ENCODE assay signal across 13 cellular contexts in the genomic region with DNA sequence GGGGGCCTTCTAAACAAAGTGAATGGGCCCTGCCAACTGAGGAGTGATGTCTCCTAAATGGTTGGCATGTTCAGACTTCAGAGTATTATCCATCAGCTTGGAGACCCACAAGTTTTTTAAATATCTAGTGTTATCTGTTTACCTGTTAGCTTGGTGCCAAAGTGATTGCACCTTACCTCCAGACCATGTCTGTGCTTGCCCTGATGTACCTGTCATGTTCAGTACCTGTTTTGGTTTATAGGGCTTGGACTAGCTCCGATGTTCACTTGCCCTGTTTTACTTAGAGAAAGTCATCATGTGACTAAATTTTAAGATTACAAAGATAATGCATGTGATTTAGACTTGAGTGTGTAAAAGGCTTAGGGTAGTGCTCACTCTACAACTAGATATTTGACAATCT.
DNase-seq lines count a peak whose midpoint lies in the region; ATAC-seq, FAIRE-seq and TF ChIP-seq lines count a peak whose summit lies in the region.
"Had no signal": no experiment of that assay in that cellular context is flagged by ENCODE, and none has a peak within 500 bp of the region (broad histone marks: within the 10 kb centered on the region; RNA-seq: fewer than 3 reads in every experiment).

No MANE protein-coding gene starts in this region.

- CTCF ChIA-PET in A549 (lab: Yijun Ruan, JAX): interaction anchor here (0.6 to 1.9 kb wide), 7 partner anchors 9 to 185 kb away, joined by 3 to 8 read pairs (median 3); a partner anchor contains a TSS
- CTCF ChIA-PET in activated CD8-positive, alpha-beta T cell treated with anti-CD3 and anti-CD28 coated beads, Interleukin-2, amount 10 ng/mL, durations not matched to agents 7 days and 5 days (lab: Charles Lee): no interaction called here

- POLR2A ChIA-PET in A549 (lab: Yijun Ruan, JAX): no interaction called here
- POLR2A ChIA-PET in activated CD8-positive, alpha-beta T cell treated with anti-CD3 and anti-CD28 coated beads, Interleukin-2, amount 10 ng/mL, durations not matched to agents 7 days and 5 days (lab: Charles Lee): no interaction called here

- H3K4me1 ChIP-seq in A549: peaks cover 17% of the 10 kb centered on the region
- H3K4me1 ChIP-seq in prostate gland (replicated peaks): no peaks in the 10 kb centered on the region
- H3K4me1 ChIP-seq: BLaER1, HAP-1 had no signal

- no peak for ATAC-seq in A549
- ATAC-seq in activated CD8-positive, alpha-beta T cell treated with anti-CD3 and anti-CD28 coated beads, Interleukin-2, amount 10 ng/mL, durations not matched to agents 7 days and 5 days: no peak

- no peaks in the 10 kb centered on the region for H3K9me3 Mint-ChIP-seq in activated CD8-positive, alpha-beta T cell treated with anti-CD3 and anti-CD28 coated beads, Interleukin-2, amount 10 ng/mL, durations not matched to agents 7 days and 5 days (ENCODE audit: insufficient read depth)

- H3K27me3 ChIP-seq in bronchial epithelial cell (ENCODE audit: control insufficient read depth, insufficient read depth, low read length): no peaks in the 10 kb centered on the region
- no peaks in the 10 kb centered on the region for H3K27me3 ChIP-seq in prostate gland (replicated peaks; ENCODE audit: insufficient read depth)
- H3K27me3 ChIP-seq: BLaER1 had no signal

- no peak overlapping the region for H3K4me3 ChIP-seq in A549
- H3K4me3 ChIP-seq in LNCaP clone FGC (ENCODE audit: low read depth, low read length): no peak overlapping the region
- no peak overlapping the region for H3K4me3 ChIP-seq in bronchial epithelial cell (ENCODE audit: low read depth, low read length)
- H3K4me3 ChIP-seq in prostate gland: no peak overlapping the region
- H3K4me3 ChIP-seq: BLaER1, HAP-1 had no signal

- FAIRE-seq in A549 (lab: Jason Lieb, UNC): peak; percentile 70
- no peak for FAIRE-seq in bronchial epithelial cell (lab: Jason Lieb, UNC)
- FAIRE-seq: GM19239, H1 had no signal

- TF ChIP-seq EP300 in A549 (IDR thresholded peaks at IDR 0.05): no peak

- H3K4me3 Mint-ChIP-seq in activated CD8-positive, alpha-beta T cell treated with anti-CD3 and anti-CD28 coated beads, Interleukin-2, amount 10 ng/mL, durations not matched to agents 7 days and 5 days: no peak overlapping the region

- H3K9me3 ChIP-seq in A549 (no peaks in the 10 kb centered on the region), prostate gland (no peaks in the 10 kb centered on the region)
- H3K9me3 ChIP-seq: BLaER1, HAP-1 had no signal

- no peak for DNase-seq in A549 (ENCODE audit: low read depth in 1 of 2, low spot score in 1 of 2)
- peak; percentile 32 for DNase-seq in LNCaP clone FGC (ENCODE audit: low read depth)
- DNase-seq in bronchial epithelial cell (ENCODE audit: low read depth): peak; percentile 43
- peak; percentile 56 for DNase-seq in prostate gland (ENCODE audit: low spot score)
- no peak for DNase-seq in caudate nucleus (lab: John Stamatoyannopoulos, UW)
- no peak for DNase-seq in activated CD8-positive, alpha-beta T cell treated with anti-CD3 and anti-CD28 coated beads, Interleukin-2, amount 10 ng/mL, durations not matched to agents 7 days and 5 days
- DNase-seq: AML-193, DMS53, GF-D8 had no signal

- 57% methylated on average over 1 of the region's 1 CpG for WGBS in A549 (ENCODE audit: missing lambda C conversion rate)
- WGBS in prostate gland: 39% methylated on average over 1 of the region's 1 CpG

- no peak for TF ChIP-seq POLR2A in A549 (IDR thresholded peaks at IDR 0.05; ENCODE audit: low read length)
- no peak for TF ChIP-seq POLR2A in prostate gland (IDR thresholded peaks at IDR 0.05)

- H3K27ac ChIP-seq in A549: no peak overlapping the region
- H3K27ac ChIP-seq in prostate gland: no peak overlapping the region
- H3K27ac ChIP-seq in caudate nucleus (ENCODE audit: low read depth, low read length): no peak overlapping the region
- H3K27ac ChIP-seq: BLaER1 had no signal

- no peaks in the 10 kb centered on the region for H3K27me3 Mint-ChIP-seq in activated CD8-positive, alpha-beta T cell treated with anti-CD3 and anti-CD28 coated beads, Interleukin-2, amount 10 ng/mL, durations not matched to agents 7 days and 5 days (ENCODE audit: low read depth)

- no peak overlapping the region for H3K4me2 ChIP-seq in A549
- H3K4me2 ChIP-seq: BLaER1 had no signal

- no peaks in the 10 kb centered on the region for H3K36me3 ChIP-seq in bronchial epithelial cell (ENCODE audit: control insufficient read depth, insufficient read depth, low read length)
- no peaks in the 10 kb centered on the region for H3K36me3 ChIP-seq in prostate gland
- H3K36me3 ChIP-seq: BLaER1, HAP-1 had no signal

- no peaks in the 10 kb centered on the region for H3K36me3 Mint-ChIP-seq in activated CD8-positive, alpha-beta T cell treated with anti-CD3 and anti-CD28 coated beads, Interleukin-2, amount 10 ng/mL, durations not matched to agents 7 days and 5 days (ENCODE audit: low read depth)

- TF ChIP-seq RAD21 in A549 (conservative IDR thresholded peaks at IDR 0.05 in 1 of 2, IDR thresholded peaks at IDR 0.05 in 1 of 2): no peak

- H3K27ac Mint-ChIP-seq in activated CD8-positive, alpha-beta T cell treated with anti-CD3 and anti-CD28 coated beads, Interleukin-2, amount 10 ng/mL, durations not matched to agents 7 days and 5 days: no peak overlapping the region

- TF ChIP-seq CTCF in A549 (IDR thresholded peaks at IDR 0.05) (no peak), LNCaP clone FGC (IDR thresholded peaks at IDR 0.05; ENCODE audit: control insufficient read depth, extremely low read depth, insufficient read depth) (no peak), bronchial epithelial cell (IDR thresholded peaks at IDR 0.05; ENCODE audit: insufficient read depth, low read length, severe bottlenecking) (no peak), prostate gland (IDR thresholded peaks at IDR 0.05) (no peak)

- H3K4me1 Mint-ChIP-seq in activated CD8-positive, alpha-beta T cell treated with anti-CD3 and anti-CD28 coated beads, Interleukin-2, amount 10 ng/mL, durations not matched to agents 7 days and 5 days (ENCODE audit: low read depth): no peaks in the 10 kb centered on the region

- intact Hi-C loops in prostate gland (cut with DNase I): no loop called here

TF ChIP-seq in A549, 52 proteins besides CTCF, POLR2A, EP300 and RAD21:
- TF ChIP-seq, protein P1, sequence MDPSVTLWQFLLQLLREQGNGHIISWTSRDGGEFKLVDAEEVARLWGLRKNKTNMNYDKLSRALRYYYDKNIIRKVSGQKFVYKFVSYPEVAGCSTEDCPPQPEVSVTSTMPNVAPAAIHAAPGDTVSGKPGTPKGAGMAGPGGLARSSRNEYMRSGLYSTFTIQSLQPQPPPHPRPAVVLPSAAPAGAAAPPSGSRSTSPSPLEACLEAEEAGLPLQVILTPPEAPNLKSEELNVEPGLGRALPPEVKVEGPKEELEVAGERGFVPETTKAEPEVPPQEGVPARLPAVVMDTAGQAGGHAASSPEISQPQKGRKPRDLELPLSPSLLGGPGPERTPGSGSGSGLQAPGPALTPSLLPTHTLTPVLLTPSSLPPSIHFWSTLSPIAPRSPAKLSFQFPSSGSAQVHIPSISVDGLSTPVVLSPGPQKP (IDR thresholded peaks at IDR 0.05; ENCODE audit: low read depth, low read length): no peak
- TF ChIP-seq, protein P2, sequence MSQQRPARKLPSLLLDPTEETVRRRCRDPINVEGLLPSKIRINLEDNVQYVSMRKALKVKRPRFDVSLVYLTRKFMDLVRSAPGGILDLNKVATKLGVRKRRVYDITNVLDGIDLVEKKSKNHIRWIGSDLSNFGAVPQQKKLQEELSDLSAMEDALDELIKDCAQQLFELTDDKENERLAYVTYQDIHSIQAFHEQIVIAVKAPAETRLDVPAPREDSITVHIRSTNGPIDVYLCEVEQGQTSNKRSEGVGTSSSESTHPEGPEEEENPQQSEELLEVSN (IDR thresholded peaks at IDR 0.05; ENCODE audit: borderline replicate concordance, low read depth): no peak
- no peak for TF ChIP-seq CBX2 (IDR thresholded peaks at IDR 0.05; ENCODE audit: borderline replicate concordance, low read depth)
- no peak for TF ChIP-seq RCOR1 (IDR thresholded peaks at IDR 0.05; ENCODE audit: low read depth, low read length)
- TF ChIP-seq RARB (CRISPR knock-in tag; IDR thresholded peaks at IDR 0.05): no peak
- TF ChIP-seq, protein P3, sequence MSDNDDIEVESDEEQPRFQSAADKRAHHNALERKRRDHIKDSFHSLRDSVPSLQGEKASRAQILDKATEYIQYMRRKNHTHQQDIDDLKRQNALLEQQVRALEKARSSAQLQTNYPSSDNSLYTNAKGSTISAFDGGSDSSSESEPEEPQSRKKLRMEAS (IDR thresholded peaks at IDR 0.05): no peak
- no peak for TF ChIP-seq CEBPB (IDR thresholded peaks at IDR 0.05)
- TF ChIP-seq ZC3H11A (IDR thresholded peaks at IDR 0.05): no peak
- TF ChIP-seq MAZ (IDR thresholded peaks at IDR 0.05; ENCODE audit: borderline replicate concordance, low read depth, low read length): no peak
- TF ChIP-seq, protein P4, sequence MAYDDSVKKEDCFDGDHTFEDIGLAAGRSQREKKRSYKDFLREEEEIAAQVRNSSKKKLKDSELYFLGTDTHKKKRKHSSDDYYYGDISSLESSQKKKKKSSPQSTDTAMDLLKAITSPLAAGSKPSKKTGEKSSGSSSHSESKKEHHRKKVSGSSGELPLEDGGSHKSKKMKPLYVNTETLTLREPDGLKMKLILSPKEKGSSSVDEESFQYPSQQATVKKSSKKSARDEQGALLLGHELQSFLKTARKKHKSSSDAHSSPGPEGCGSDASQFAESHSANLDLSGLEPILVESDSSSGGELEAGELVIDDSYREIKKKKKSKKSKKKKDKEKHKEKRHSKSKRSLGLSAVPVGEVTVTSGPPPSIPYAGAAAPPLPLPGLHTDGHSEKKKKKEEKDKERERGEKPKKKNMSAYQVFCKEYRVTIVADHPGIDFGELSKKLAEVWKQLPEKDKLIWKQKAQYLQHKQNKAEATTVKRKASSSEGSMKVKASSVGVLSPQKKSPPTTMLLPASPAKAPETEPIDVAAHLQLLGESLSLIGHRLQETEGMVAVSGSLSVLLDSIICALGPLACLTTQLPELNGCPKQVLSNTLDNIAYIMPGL (CRISPR knock-in tag; IDR thresholded peaks at IDR 0.05; ENCODE audit: borderline replicate concordance): no peak
- no peak for TF ChIP-seq GATA3 (IDR thresholded peaks at IDR 0.05; ENCODE audit: borderline replicate concordance)

Comparison
In these comparisons a context has a peak if more than half of its experiments do, and no peak if none do; other contexts are left out.
1. DNase-seq: peak in LNCaP clone FGC (single experiment), bronchial epithelial cell (single experiment) and prostate gland (single experiment); none in A549 (0 of 2), caudate nucleus (0 of 61) and activated CD8-positive, alpha-beta T cell treated with anti-CD3 and anti-CD28 coated beads, Interleukin-2, amount 10 ng/mL, durations not matched to agents 7 days and 5 days (single experiment).